In genomic region chr1:223343692-223344091, GRCh38 we compare ENCODE assay signal across 25 cellular contexts. TPM values are rescaled to one million over a fixed set of nuclear protein-coding genes. Genes with fewer than 3 reads are reported as not detected.
DNase-seq lines count a peak whose midpoint lies in the region; ATAC-seq, FAIRE-seq and TF ChIP-seq lines count a peak whose summit lies in the region.
"Had no signal": no experiment of that assay in that cellular context is flagged by ENCODE, and none has a peak within 500 bp of the region (broad histone marks: within the 10 kb centered on the region; RNA-seq: fewer than 3 reads in every experiment).

No MANE protein-coding gene starts in this region.

- POLR2A ChIA-PET in HepG2 (lab: Yijun Ruan, JAX), result no interaction called here

- in situ Hi-C loops in HepG2 (cut with HindIII; ENCODE audit: extremely low pct_ligation_motif_present, low pct_unique_long_range_greater_than_20kb), result no loop called here

- no peaks in the 10 kb centered on the region for H3K36me3 ChIP-seq in liver (ENCODE audit: control insufficient read depth in 4 of 4, insufficient read depth in 3 of 4, low read depth in 1 of 4, low read length in 3 of 4)
- no peaks in the 10 kb centered on the region for H3K36me3 ChIP-seq in HepG2 (replicated peaks in 1 of 2; ENCODE audit: control insufficient read depth in 1 of 2, insufficient read depth in 2 of 2, low read length in 2 of 2)
- H3K36me3 ChIP-seq in ovary, result no peaks in the 10 kb centered on the region
- no peaks in the 10 kb centered on the region for H3K36me3 ChIP-seq in breast epithelium

- TF ChIP-seq POLR2A in HepG2 (IDR thresholded peaks at IDR 0.05; ENCODE audit: insufficient read depth in 1 of 2, low read depth in 2 of 2, low read length in 2 of 2) (no peak), ovary (IDR thresholded peaks at IDR 0.05) (no peak), breast epithelium (IDR thresholded peaks at IDR 0.05) (no peak)

- H3K4me2 ChIP-seq in HepG2 (ENCODE audit: low read depth, low read length), result no peak overlapping the region

- H3K9me3 Mint-ChIP-seq in HFFc6, result no peaks in the 10 kb centered on the region
- H3K9me3 Mint-ChIP-seq: CD8-positive, alpha-beta memory T cell had no signal

- H3K4me3 ChIP-seq in liver (ENCODE audit: low read depth in 1 of 3, low read length in 3 of 3) (no peak overlapping the region), HepG2 (replicated peaks in 1 of 3; ENCODE audit: insufficient read depth in 1 of 3, low read depth in 2 of 3, low read length in 3 of 3) (no peak overlapping the region), ovary (no peak overlapping the region), breast epithelium (no peak overlapping the region)

- no peaks in the 10 kb centered on the region for H3K79me2 ChIP-seq in HepG2 (ENCODE audit: insufficient read depth, low read length)

- DNase-seq in HepG2 (ENCODE audit: low spot score), result no peak
- peak; percentile 76 for DNase-seq in left cardiac atrium
- peak; percentile 56 to 82 (median 70) for DNase-seq in ovary
- DNase-seq in breast epithelium (ENCODE audit: low spot score in 2 of 2), result no peak
- no peak for DNase-seq in HFFc6
- DNase-seq in urothelium cell line (ENCODE audit: low spot score), result no peak
- DNase-seq: Calu3; CD8-positive, alpha-beta memory T cell; DMS53; EL; GF-D8; IMR-90; NCI-H1694 treated with DMSO at 0.1 percent for 48 hours; NCI-H2081 treated with DMSO at 0.1 percent for 48 hours; NCI-H2171 treated with DMSO at 0.1 percent for 48 hours; NCI-H446; NCI-H526; RPMI8226; SIG-M5 had no signal

- H3K9ac ChIP-seq in liver (ENCODE audit: low read depth in 1 of 2, low read length in 2 of 2) (no peak overlapping the region), HepG2 (ENCODE audit: insufficient read depth, low read depth, low read length) (no peak overlapping the region)

- no peaks in the 10 kb centered on the region for H3K9me3 ChIP-seq in liver (ENCODE audit: control insufficient read depth in 4 of 4, low read length in 3 of 4)
- H3K9me3 ChIP-seq in HepG2 (ENCODE audit: low read length), result no peaks in the 10 kb centered on the region
- no peaks in the 10 kb centered on the region for H3K9me3 ChIP-seq in ovary
- H3K9me3 ChIP-seq in breast epithelium, result no peaks in the 10 kb centered on the region

- H4K20me1 ChIP-seq in HepG2 (ENCODE audit: insufficient read depth, low read length), result no peaks in the 10 kb centered on the region

- FAIRE-seq in HepG2 (lab: Jason Lieb, UNC) (no peak), urothelium cell line (lab: Jason Lieb, UNC) (no peak)
- FAIRE-seq: A204.1, H1, HTR-8/SVneo had no signal

- WGBS in liver, result 28% methylated on average over 3 of the region's 3 CpGs
- WGBS in HepG2 (ENCODE audit: low lambda C conversion rate), result 3% methylated on average over 3 of the region's 3 CpGs
- 4 to 8% (median 7%) methylated on average over 3 of the region's 3 CpGs for WGBS in ovary, 3 donors

- no peak overlapping the region for H3K27ac Mint-ChIP-seq in HFFc6
- H3K27ac Mint-ChIP-seq: CD8-positive, alpha-beta memory T cell had no signal

- H3K27ac ChIP-seq in liver (ENCODE audit: low read depth in 1 of 2, low read length in 2 of 2), result no peak overlapping the region
- no peak overlapping the region for H3K27ac ChIP-seq in HepG2 (ENCODE audit: extremely low read length, insufficient read depth, low read length)
- H3K27ac ChIP-seq in ovary, result peak overlapping the region in 1 of 2 donors; percentile 78
- no peak overlapping the region for H3K27ac ChIP-seq in breast epithelium
- H3K27ac ChIP-seq: C4-2B had no signal

- H3K36me3 Mint-ChIP-seq in HFFc6 (ENCODE audit: low read depth), result no peaks in the 10 kb centered on the region

- H3K27me3 Mint-ChIP-seq in HFFc6 (ENCODE audit: insufficient read depth), result peaks cover 37% of the 10 kb centered on the region

- H3K4me1 ChIP-seq in liver (ENCODE audit: control insufficient read depth in 4 of 4, insufficient read depth in 4 of 4, low read length in 3 of 4), result no peaks in the 10 kb centered on the region
- no peaks in the 10 kb centered on the region for H3K4me1 ChIP-seq in HepG2 (ENCODE audit: insufficient read depth, low read length)
- H3K4me1 ChIP-seq in ovary (ENCODE audit: insufficient read depth), result peaks cover 34% of the 10 kb centered on the region
- no peaks in the 10 kb centered on the region for H3K4me1 ChIP-seq in breast epithelium

- CTCF ChIA-PET in HepG2 (lab: Yijun Ruan, JAX; ENCODE audit: low intra/inter-chr PET ratio, low total read pairs), result no interaction called here

- ATAC-seq in HepG2, result no peak
- peak; percentile 54 to 69 for ATAC-seq in left cardiac atrium
- ATAC-seq in GM21526 (IDR thresholded peaks at IDR 0.05; ENCODE audit: low FRiP score, unreplicated experiment), result no peak

- H3K4me3 Mint-ChIP-seq in HFFc6, result no peak overlapping the region
- H3K4me3 Mint-ChIP-seq: CD8-positive, alpha-beta memory T cell had no signal

- H3K4me1 Mint-ChIP-seq in HFFc6 (ENCODE audit: low read depth), result no peaks in the 10 kb centered on the region
- H3K4me1 Mint-ChIP-seq: CD8-positive, alpha-beta memory T cell had no signal

- TF ChIP-seq RAD21 in liver (IDR thresholded peaks at IDR 0.05) (no peak), HepG2 (CRISPR knock-in tag; IDR thresholded peaks at IDR 0.05) (no peak)

- no peak for TF ChIP-seq CTCF in liver (IDR thresholded peaks at IDR 0.05; ENCODE audit: low read depth, low read length, missing input control)
- TF ChIP-seq CTCF in HepG2 (CRISPR knock-in tag; IDR thresholded peaks at IDR 0.05), result no peak
- no peak for TF ChIP-seq CTCF in ovary (IDR thresholded peaks at IDR 0.05)
- no peak for TF ChIP-seq CTCF in breast epithelium (IDR thresholded peaks at IDR 0.05)
- no peak for TF ChIP-seq CTCF in HFFc6 (IDR thresholded peaks at IDR 0.05)

- H3K27me3 ChIP-seq in liver (ENCODE audit: control insufficient read depth in 4 of 4, insufficient read depth in 4 of 4, low read length in 3 of 4) (no peaks in the 10 kb centered on the region), HepG2 (ENCODE audit: control insufficient read depth in 1 of 2, insufficient read depth in 2 of 2, low read length in 2 of 2) (peaks cover 0 to 14% of the 10 kb centered on the region in 2 experiments; a peak in 4 of 5 replicates), ovary (no peaks in the 10 kb centered on the region), breast epithelium (no peaks in the 10 kb centered on the region)

- H2AFZ ChIP-seq in HepG2 (ENCODE audit: low read length), result no peak overlapping the region

- intact Hi-C loops in HepG2 (cut with micrococcal nuclease; ENCODE audit: unreplicated experiment), result no loop called here
- intact Hi-C loops in left cardiac atrium (cut with DNase I), result loop anchor here in 1 of 2 donors (10.0 kb wide), 1 partner anchor 209 kb away; no protein-coding TSS in a partner anchor
- intact Hi-C loops in ovary (cut with DNase I), result no loop called here
- intact Hi-C loops in breast epithelium (cut with DNase I; ENCODE audit: low total_unique reads), result no loop called here

- no TSS peak for BruUV-seq in HepG2 (replicated peaks; lab: Mats Ljungman, UMichigan)

- no peak for TF ChIP-seq EP300 in HepG2 (IDR thresholded peaks at IDR 0.05; ENCODE audit: low read depth in 2 of 2, low read length in 2 of 2)
- TF ChIP-seq EP300 in HepG2 (CRISPR knock-in tag; IDR thresholded peaks at IDR 0.05; ENCODE audit: borderline replicate concordance), result no peak
- TF ChIP-seq EP300 in ovary (IDR thresholded peaks at IDR 0.05), result no peak

RNA-seq across cellular contexts. Expression of gene SUSD4, which starts 20.3 kb away (rescaled TPM):
- total RNA-seq in liver (1 to 10 TPM; 1.1 to 3.8 TPM), HepG2 (2016; rRNA removed; fragmentation: Illumina TruSeq; extraction: Trizol) (not detected in 2 replicates), left cardiac atrium (10 to 100 TPM; 11.0 to 15.6 TPM), ovary (10 to 100 TPM; 30.6 to 80.5 (median 36.6) TPM), breast epithelium (10 to 100 TPM in 2 of 3 donors, under 1 TPM in 1; 0.64 to 16.7 (median 14.9) TPM)
- polyA plus RNA-seq in liver (1 to 10 TPM; 1.6 to 1.9 TPM), HepG2 (2011; rRNA removed) (not detected in 2 replicates), ovary (10 to 100 TPM; 23.0 to 70.1 TPM)
- not detected in 2 replicates for total RNA-seq in HepG2 (2016; cell fraction: cytosol; rRNA removed; fragmentation: Illumina TruSeq; extraction: Trizol; ENCODE audit: low read depth)
- not detected in 2 replicates for total RNA-seq in HepG2 (2016; cell fraction: insoluble cytoplasmic fraction; rRNA removed; fragmentation: Illumina TruSeq; extraction: Trizol)
- not detected in 2 replicates for total RNA-seq in HepG2 (2016; cell fraction: membrane; rRNA removed; fragmentation: Illumina TruSeq; extraction: Trizol)
- total RNA-seq in HepG2 (2016; cell fraction: nucleus; rRNA removed; fragmentation: Illumina TruSeq; extraction: Trizol), result not detected in 2 replicates
- polyA plus RNA-seq in HepG2 (2011; cell fraction: cytosol; rRNA removed), result not detected in 2 replicates
- not detected in 2 replicates for polyA plus RNA-seq in HepG2 (2011; cell fraction: nucleus; rRNA removed)
- not detected in 2 replicates for polyA plus RNA-seq in HepG2 (2012)
- polyA plus RNA-seq in HepG2 (2016; cell fraction: cytosol; fragmentation: Illumina TruSeq; extraction: Trizol; ENCODE audit: low read depth), result not detected in 2 replicates
- polyA plus RNA-seq in HepG2 (2016; cell fraction: insoluble cytoplasmic fraction; fragmentation: Illumina TruSeq; extraction: Trizol; ENCODE audit: low read depth), result not detected in 2 replicates
- polyA plus RNA-seq in HepG2 (2016; cell fraction: membrane; fragmentation: Illumina TruSeq; extraction: Trizol; ENCODE audit: low read depth), result not detected in 2 replicates
- polyA plus RNA-seq in HepG2 (2016; cell fraction: nucleus; fragmentation: Illumina TruSeq; extraction: Trizol; ENCODE audit: insufficient read depth, low read depth), result not detected in 2 replicates
- polyA minus RNA-seq in HepG2 (2011; rRNA and poly(A)+ RNA removed; ENCODE audit: low replicate concordance), result not detected in 2 replicates
- polyA minus RNA-seq in HepG2 (2011; cell fraction: cytosol; rRNA and poly(A)+ RNA removed), result not detected in 2 replicates
- polyA minus RNA-seq in HepG2 (2011; cell fraction: nucleus; rRNA and poly(A)+ RNA removed), result not detected in 2 replicates
- total RNA-seq in HFFc6 (2021; fragmentation: NEBNext Ultra II Directional; extraction: Animal tissue kit (Norgen Biotek cat#: 25700)), result under 1 TPM; 0.33 to 0.96 (median 0.70) TPM

RNA-seq across cellular contexts. Expression of gene CCDC185, which starts 49.5 kb away (rescaled TPM):
- total RNA-seq in liver (not detected), HepG2 (2016; rRNA removed; fragmentation: Illumina TruSeq; extraction: Trizol) (not detected in 2 replicates), left cardiac atrium (under 1 TPM in 1 of 2 donors, not detected in 1; 0.12 TPM), ovary (not detected), breast epithelium (not detected)
- polyA plus RNA-seq in liver (not detected), HepG2 (2011; rRNA removed) (not detected in 2 replicates), ovary (not detected)
- not detected in 2 replicates for total RNA-seq in HepG2 (2016; cell fraction: cytosol; rRNA removed; fragmentation: Illumina TruSeq; extraction: Trizol; ENCODE audit: low read depth)
- total RNA-seq in HepG2 (2016; cell fraction: insoluble cytoplasmic fraction; rRNA removed; fragmentation: Illumina TruSeq; extraction: Trizol), result not detected in 2 replicates
- not detected in 2 replicates for total RNA-seq in HepG2 (2016; cell fraction: membrane; rRNA removed; fragmentation: Illumina TruSeq; extraction: Trizol)
- total RNA-seq in HepG2 (2016; cell fraction: nucleus; rRNA removed; fragmentation: Illumina TruSeq; extraction: Trizol), result not detected in 2 replicates
- not detected in 2 replicates for polyA plus RNA-seq in HepG2 (2011; cell fraction: cytosol; rRNA removed)
- not detected in 2 replicates for polyA plus RNA-seq in HepG2 (2011; cell fraction: nucleus; rRNA removed)
- not detected in 2 replicates for polyA plus RNA-seq in HepG2 (2012)
- polyA plus RNA-seq in HepG2 (2016; cell fraction: cytosol; fragmentation: Illumina TruSeq; extraction: Trizol; ENCODE audit: low read depth), result not detected in 2 replicates
- not detected in 2 replicates for polyA plus RNA-seq in HepG2 (2016; cell fraction: insoluble cytoplasmic fraction; fragmentation: Illumina TruSeq; extraction: Trizol; ENCODE audit: low read depth)
- polyA plus RNA-seq in HepG2 (2016; cell fraction: membrane; fragmentation: Illumina TruSeq; extraction: Trizol; ENCODE audit: low read depth), result not detected in 2 replicates
- not detected in 2 replicates for polyA plus RNA-seq in HepG2 (2016; cell fraction: nucleus; fragmentation: Illumina TruSeq; extraction: Trizol; ENCODE audit: insufficient read depth, low read depth)
- polyA minus RNA-seq in HepG2 (2011; rRNA and poly(A)+ RNA removed; ENCODE audit: low replicate concordance), result 0.07 TPM in 1 of 2 replicates, not detected in the other
- polyA minus RNA-seq in HepG2 (2011; cell fraction: cytosol; rRNA and poly(A)+ RNA removed), result not detected in 2 replicates
- polyA minus RNA-seq in HepG2 (2011; cell fraction: nucleus; rRNA and poly(A)+ RNA removed), result not detected in 2 replicates
- not detected for total RNA-seq in HFFc6 (2021; fragmentation: NEBNext Ultra II Directional; extraction: Animal tissue kit (Norgen Biotek cat#: 25700))
- total RNA-seq: CD8-positive, alpha-beta memory T cell; H1; IMR-90 had no signal
- polyA plus RNA-seq: CD8-positive, alpha-beta memory T cell; H1; IMR-90 had no signal

Comparison
In these comparisons a context has a peak if more than half of its experiments do, and no peak if none do; other contexts are left out.
1. ATAC-seq: peak in left cardiac atrium (2 of 2); none in HepG2 (single experiment) and GM21526 (single experiment).
2. DNase-seq: peak in left cardiac atrium (single experiment) and ovary (5 of 5); none in HepG2 (single experiment), breast epithelium (0 of 2), HFFc6 (single experiment) and urothelium cell line (single experiment).